Comparison of ENCODE assay signal across 23 cellular contexts in the genomic region with DNA sequence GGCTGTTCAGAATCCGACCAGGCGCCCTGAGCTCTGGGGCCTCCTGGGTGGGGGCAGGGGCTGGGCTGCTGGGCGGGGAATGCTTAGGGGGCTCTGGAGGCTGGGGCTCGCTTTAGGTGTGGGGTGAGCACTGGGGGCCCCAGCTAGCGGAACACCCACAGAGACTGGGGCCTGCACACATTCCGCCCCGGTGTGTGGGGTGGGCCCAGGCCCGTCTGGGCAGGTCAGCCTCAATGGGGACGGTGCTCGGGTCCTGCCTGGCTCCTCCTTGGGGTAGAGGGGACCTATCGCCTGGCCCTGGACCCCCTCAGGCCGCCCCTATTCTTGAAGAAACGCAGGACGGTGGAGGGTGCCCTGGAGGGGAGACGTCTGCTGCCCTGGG.
DNase-seq lines count a peak whose midpoint lies in the region; ATAC-seq and TF ChIP-seq lines count a peak whose summit lies in the region.
"Had no signal": no experiment of that assay in that cellular context is flagged by ENCODE, and none has a peak within 500 bp of the region (broad histone marks: within the 10 kb centered on the region; RNA-seq: fewer than 3 reads in every experiment).

No MANE protein-coding gene starts in this region.

- TF ChIP-seq CTCF in GM13976 (IDR thresholded peaks at IDR 0.05; ENCODE audit: borderline replicate concordance, control extremely low read depth, extremely low read depth, insufficient read depth, missing control alignments) (no peak), mammary epithelial cell (conservative IDR thresholded peaks at IDR 0.05 in 1 of 2, IDR thresholded peaks at IDR 0.05 in 1 of 2; ENCODE audit: extremely low read depth in 1 of 2, insufficient read depth in 1 of 2, low read depth in 1 of 2, low read length in 2 of 2) (no peak)

- intact Hi-C loops in left cardiac atrium (cut with DNase I) (no loop called here), posterior vena cava (cut with DNase I) (no loop called here), mammary epithelial cell (cut with micrococcal nuclease) (no loop called here)

- no peak overlapping the region for H3K4me3 Mint-ChIP-seq in activated CD8-positive, alpha-beta T cell treated with anti-CD3 and anti-CD28 coated beads, Interleukin-2, amount 10 ng/mL, durations not matched to agents 7 days and 5 days
- H3K4me3 Mint-ChIP-seq: dendritic cell treated with granulocyte-macrophage colony-stimulating factor and Interleukin-4, amounts not matched to agents 40 ng/mL and 50 ng/mL, for 4 days; H9 had no signal

- H3K4me2 ChIP-seq in mammary epithelial cell (ENCODE audit: insufficient read depth, low read depth, low read length), result no peak overlapping the region
- H3K4me2 ChIP-seq: KMS-11, PC-9 had no signal

- H3K9ac ChIP-seq in mammary epithelial cell (ENCODE audit: insufficient read depth, low read length), result no peak overlapping the region
- H3K9ac ChIP-seq: KMS-11, parathyroid adenoma had no signal

- H3K4me1 Mint-ChIP-seq in activated CD8-positive, alpha-beta T cell treated with anti-CD3 and anti-CD28 coated beads, Interleukin-2, amount 10 ng/mL, durations not matched to agents 7 days and 5 days (ENCODE audit: low read depth), result peaks cover 16% of the 10 kb centered on the region
- H3K4me1 Mint-ChIP-seq: H9 had no signal

- 60% methylated on average over 1 of the region's 15 CpGs for WGBS in mammary epithelial cell (ENCODE audit: low coverage, missing lambda C conversion rate)

- dilution Hi-C loops in mammary epithelial cell (cut with HindIII; ENCODE audit: low sequenced_read_pairs), result no loop called here

- H4K20me1 ChIP-seq in mammary epithelial cell (ENCODE audit: insufficient read depth, low read length), result no peaks in the 10 kb centered on the region

- H2AFZ ChIP-seq in mammary epithelial cell (ENCODE audit: low read depth, low read length), result no peak overlapping the region
- H2AFZ ChIP-seq: parathyroid adenoma, PC-9 had no signal

- H3K27ac Mint-ChIP-seq in activated CD8-positive, alpha-beta T cell treated with anti-CD3 and anti-CD28 coated beads, Interleukin-2, amount 10 ng/mL, durations not matched to agents 7 days and 5 days, result no peak overlapping the region
- H3K27ac Mint-ChIP-seq: activated T-helper 2 cell treated with anti-CD3 and anti-CD28 coated beads, Interferon-gamma antibody, Interleukin-2, Interleukin-4, amounts not matched to agents 10 μg/mL and 5 μg/mL and 100 μg/mL, durations not matched to agents 14 hours and 24 hours and 36 hours; dendritic cell treated with granulocyte-macrophage colony-stimulating factor and Interleukin-4, amounts not matched to agents 40 ng/mL and 50 ng/mL, for 4 days; H9; naive thymus-derived CD8-positive, alpha-beta T cell had no signal

- BruUV-seq in mammary epithelial cell (replicated peaks; lab: Mats Ljungman, UMichigan), result no TSS peak

- H3K79me2 ChIP-seq in mammary epithelial cell (ENCODE audit: insufficient read depth, low read length), result no peaks in the 10 kb centered on the region
- H3K79me2 ChIP-seq: parathyroid adenoma had no signal

- peaks cover 19% of the 10 kb centered on the region for H3K9me3 ChIP-seq in mammary epithelial cell (replicated peaks; ENCODE audit: insufficient read depth, low read length)
- H3K9me3 ChIP-seq: breast epithelium, SJSA1, transverse colon had no signal

- H3K27ac ChIP-seq in mammary epithelial cell (ENCODE audit: insufficient read depth, low read depth, low read length), result no peak overlapping the region
- H3K27ac ChIP-seq: 22Rv1, breast epithelium, KMS-11, parathyroid adenoma, PC-9, SJSA1, transverse colon had no signal

- H3K4me3 ChIP-seq in mammary epithelial cell (replicated peaks in 1 of 3; ENCODE audit: insufficient read depth in 1 of 3, low read depth in 2 of 3, low read length in 3 of 3), result no peak overlapping the region
- H3K4me3 ChIP-seq: breast epithelium, PC-9, SJSA1, transverse colon had no signal

- DNase-seq in activated CD4-positive, CD25-positive, alpha-beta regulatory T cell treated with anti-CD3 and anti-CD28 coated beads, Interleukin-2, amount 50 U/mL, for 72 hours, result peak; percentile 17
- peak; percentile 0 for DNase-seq in GM13976 (ENCODE audit: low spot score)
- DNase-seq in left cardiac atrium, result peak; percentile 8
- peak; percentile 32 for DNase-seq in posterior vena cava (ENCODE audit: low spot score)
- DNase-seq in dermis blood vessel endothelial cell, result no peak
- no peak for DNase-seq in mammary epithelial cell
- DNase-seq in activated CD8-positive, alpha-beta T cell treated with anti-CD3 and anti-CD28 coated beads, Interleukin-2, amount 10 ng/mL, durations not matched to agents 7 days and 5 days, result no peak
- DNase-seq: H9; NCI-H1048; NCI-H1930; NCI-H345; PC-9; stimulated activated naive CD8-positive, alpha-beta T cell treated with anti-CD3 and anti-CD28 coated beads, Interleukin-15, Interleukin-2, amounts not matched to agents 100 U/mL and 50 U/mL, for 24 hours had no signal

- ATAC-seq in activated CD4-positive, CD25-positive, alpha-beta regulatory T cell treated with anti-CD3 and anti-CD28 coated beads, Interleukin-2, amount 50 U/mL, for 24 hours, result no peak
- ATAC-seq in left cardiac atrium, result no peak
- no peak for ATAC-seq in activated CD8-positive, alpha-beta T cell treated with anti-CD3 and anti-CD28 coated beads, Interleukin-2, amount 10 ng/mL, durations not matched to agents 7 days and 5 days
- ATAC-seq: naive thymus-derived CD8-positive, alpha-beta T cell; stimulated activated naive CD8-positive, alpha-beta T cell treated with anti-CD3 and anti-CD28 coated beads, Interleukin-15, Interleukin-2, amounts not matched to agents 100 U/mL and 50 U/mL, for 24 hours had no signal

- POLR2A ChIA-PET in activated CD8-positive, alpha-beta T cell treated with anti-CD3 and anti-CD28 coated beads, Interleukin-2, amount 10 ng/mL, durations not matched to agents 7 days and 5 days (lab: Charles Lee), result no interaction called here

- in situ Hi-C loops in GM13976 (cut with MboI; ENCODE audit: low sequenced_read_pairs, unreplicated experiment), result no loop called here
- in situ Hi-C loops in mammary epithelial cell (cut with MboI; ENCODE audit: low sequenced_read_pairs in 2 of 2), result no loop called here

- H3K36me3 Mint-ChIP-seq in activated CD8-positive, alpha-beta T cell treated with anti-CD3 and anti-CD28 coated beads, Interleukin-2, amount 10 ng/mL, durations not matched to agents 7 days and 5 days (ENCODE audit: low read depth), result no peaks in the 10 kb centered on the region
- H3K36me3 Mint-ChIP-seq: naive thymus-derived CD8-positive, alpha-beta T cell had no signal

- no peaks in the 10 kb centered on the region for H3K36me3 ChIP-seq in mammary epithelial cell (ENCODE audit: insufficient read depth, low read length)
- H3K36me3 ChIP-seq: breast epithelium, SJSA1, transverse colon had no signal

- H3K27me3 ChIP-seq in mammary epithelial cell (ENCODE audit: insufficient read depth, low read length), result no peaks in the 10 kb centered on the region
- H3K27me3 ChIP-seq: breast epithelium, SJSA1, transverse colon had no signal

- H3K4me1 ChIP-seq in mammary epithelial cell (ENCODE audit: insufficient read depth, low read length), result no peaks in the 10 kb centered on the region
- H3K4me1 ChIP-seq: breast epithelium, parathyroid adenoma, SJSA1, transverse colon had no signal

- CTCF ChIA-PET in mammary epithelial cell (lab: Charles Lee; ENCODE audit: low non-redundant PET), result no interaction called here
- CTCF ChIA-PET in activated CD8-positive, alpha-beta T cell treated with anti-CD3 and anti-CD28 coated beads, Interleukin-2, amount 10 ng/mL, durations not matched to agents 7 days and 5 days (lab: Charles Lee), result no interaction called here

- H3K9me3 Mint-ChIP-seq in activated CD8-positive, alpha-beta T cell treated with anti-CD3 and anti-CD28 coated beads, Interleukin-2, amount 10 ng/mL, durations not matched to agents 7 days and 5 days (ENCODE audit: insufficient read depth), result no peaks in the 10 kb centered on the region
- H3K9me3 Mint-ChIP-seq: activated T-helper 2 cell treated with anti-CD3 and anti-CD28 coated beads, Interferon-gamma antibody, Interleukin-2, Interleukin-4, amounts not matched to agents 10 μg/mL and 5 μg/mL and 100 μg/mL, durations not matched to agents 14 hours and 24 hours and 36 hours; dendritic cell treated with granulocyte-macrophage colony-stimulating factor and Interleukin-4, amounts not matched to agents 40 ng/mL and 50 ng/mL, for 4 days had no signal

- H3K27me3 Mint-ChIP-seq in activated CD8-positive, alpha-beta T cell treated with anti-CD3 and anti-CD28 coated beads, Interleukin-2, amount 10 ng/mL, durations not matched to agents 7 days and 5 days (ENCODE audit: low read depth), result peaks cover 6% of the 10 kb centered on the region

Comparison
In these comparisons a context has a peak if more than half of its experiments do, and no peak if none do; other contexts are left out.
1. DNase-seq: peak in activated CD4-positive, CD25-positive, alpha-beta regulatory T cell treated with anti-CD3 and anti-CD28 coated beads, Interleukin-2, amount 50 U/mL, for 72 hours (single experiment), GM13976 (single experiment), left cardiac atrium (single experiment) and posterior vena cava (single experiment); none in dermis blood vessel endothelial cell (single experiment), mammary epithelial cell (single experiment) and activated CD8-positive, alpha-beta T cell treated with anti-CD3 and anti-CD28 coated beads, Interleukin-2, amount 10 ng/mL, durations not matched to agents 7 days and 5 days (single experiment).